In genomic region chr9:112338561-112338960, GRCh38 we compare ENCODE assay signal across 13 cellular contexts. TPM values are rescaled to one million over a fixed set of nuclear protein-coding genes. Genes with fewer than 3 reads are reported as not detected.
DNase-seq lines count a peak whose midpoint lies in the region; ATAC-seq and TF ChIP-seq lines count a peak whose summit lies in the region.
"Had no signal": no experiment of that assay in that cellular context is flagged by ENCODE, and none has a peak within 500 bp of the region (broad histone marks: within the 10 kb centered on the region; RNA-seq: fewer than 3 reads in every experiment).

No MANE protein-coding gene starts in this region.

- DNase-seq in activated naive CD4-positive, alpha-beta T cell treated with anti-CD3 and anti-CD28 coated beads for 36 hours: peak; percentile 15
- no peak for DNase-seq in activated naive CD4-positive, alpha-beta T cell treated with anti-CD3 and anti-CD28 coated beads, Interleukin-2, amount 10 ng/mL, durations not matched to agents 7 days and 5 days
- no peak for DNase-seq in WTC11 (ENCODE audit: low spot score)
- DNase-seq in hepatic stellate cell (ENCODE audit: low spot score): peak; percentile 44
- no peak for DNase-seq in SHP77 (lab: John Stamatoyannopoulos, UW)
- no peak for DNase-seq in stimulated activated effector memory CD8-positive, alpha-beta T cell treated with anti-CD3 and anti-CD28 coated beads, Interleukin-12 subunit alpha, Interleukin-12 subunit beta, amount 100 ng/mL, for 72 hours (ENCODE audit: low spot score in 2 of 2)
- DNase-seq: activated CD8-positive, alpha-beta T cell treated with anti-CD3 and anti-CD28 coated beads, Interleukin-2, amount 10 ng/mL, durations not matched to agents 7 days and 5 days; NCI-H2081; retina had no signal

- POLR2A ChIA-PET in WTC11 (lab: Charles Lee): interaction anchor here (0.6 kb wide), 1 partner anchor 505 kb away, joined by 5 read pairs; no protein-coding TSS in a partner anchor

- no peak overlapping the region for H3K27ac Mint-ChIP-seq in activated naive CD4-positive, alpha-beta T cell treated with anti-CD3 and anti-CD28 coated beads for 36 hours
- H3K27ac Mint-ChIP-seq in activated naive CD4-positive, alpha-beta T cell treated with anti-CD3 and anti-CD28 coated beads, Interleukin-2, amount 10 ng/mL, durations not matched to agents 7 days and 5 days: no peak overlapping the region
- H3K27ac Mint-ChIP-seq in WTC11: no peak overlapping the region
- H3K27ac Mint-ChIP-seq in stimulated activated effector memory CD8-positive, alpha-beta T cell treated with anti-CD3 and anti-CD28 coated beads, Interleukin-12 subunit alpha, Interleukin-12 subunit beta, amount 100 ng/mL, for 72 hours: no peak overlapping the region
- H3K27ac Mint-ChIP-seq: activated CD8-positive, alpha-beta T cell treated with anti-CD3 and anti-CD28 coated beads, Interleukin-2, amount 10 ng/mL, durations not matched to agents 7 days and 5 days; activated naive CD4-positive, alpha-beta T cell treated with anti-CD3 and anti-CD28 coated beads, Interleukin-2, amount 50 U/mL, for 72 hours; IgD-negative memory B cell had no signal

- no peaks in the 10 kb centered on the region for H3K9me3 Mint-ChIP-seq in activated naive CD4-positive, alpha-beta T cell treated with anti-CD3 and anti-CD28 coated beads for 36 hours
- H3K9me3 Mint-ChIP-seq in activated naive CD4-positive, alpha-beta T cell treated with anti-CD3 and anti-CD28 coated beads, Interleukin-2, amount 10 ng/mL, durations not matched to agents 7 days and 5 days: no peaks in the 10 kb centered on the region
- no peaks in the 10 kb centered on the region for H3K9me3 Mint-ChIP-seq in WTC11
- no peaks in the 10 kb centered on the region for H3K9me3 Mint-ChIP-seq in stimulated activated effector memory CD8-positive, alpha-beta T cell treated with anti-CD3 and anti-CD28 coated beads, Interleukin-12 subunit alpha, Interleukin-12 subunit beta, amount 100 ng/mL, for 72 hours
- H3K9me3 Mint-ChIP-seq: activated naive CD4-positive, alpha-beta T cell treated with anti-CD3 and anti-CD28 coated beads, Interleukin-2, amount 50 U/mL, for 72 hours; IgD-negative memory B cell had no signal

- no peak for TF ChIP-seq CTCF in WTC11 (IDR thresholded peaks at IDR 0.05)

- no peak overlapping the region for H3K4me3 Mint-ChIP-seq in activated naive CD4-positive, alpha-beta T cell treated with anti-CD3 and anti-CD28 coated beads for 36 hours
- no peak overlapping the region for H3K4me3 Mint-ChIP-seq in activated naive CD4-positive, alpha-beta T cell treated with anti-CD3 and anti-CD28 coated beads, Interleukin-2, amount 10 ng/mL, durations not matched to agents 7 days and 5 days
- H3K4me3 Mint-ChIP-seq in WTC11: no peak overlapping the region
- no peak overlapping the region for H3K4me3 Mint-ChIP-seq in stimulated activated effector memory CD8-positive, alpha-beta T cell treated with anti-CD3 and anti-CD28 coated beads, Interleukin-12 subunit alpha, Interleukin-12 subunit beta, amount 100 ng/mL, for 72 hours
- H3K4me3 Mint-ChIP-seq: activated CD8-positive, alpha-beta T cell treated with anti-CD3 and anti-CD28 coated beads, Interleukin-2, amount 10 ng/mL, durations not matched to agents 7 days and 5 days; IgD-negative memory B cell had no signal

- ATAC-seq in WTC11 (no peak), GM18867 (IDR thresholded peaks at IDR 0.05; ENCODE audit: unreplicated experiment) (no peak), GM21717 (IDR thresholded peaks at IDR 0.05; ENCODE audit: unreplicated experiment) (no peak)
- ATAC-seq in stimulated activated effector memory CD8-positive, alpha-beta T cell treated with anti-CD3 and anti-CD28 coated beads, Interleukin-12 subunit alpha, Interleukin-12 subunit beta, amount 100 ng/mL, for 72 hours: no peak
- ATAC-seq: activated CD8-positive, alpha-beta T cell treated with anti-CD3 and anti-CD28 coated beads, Interleukin-2, amount 10 ng/mL, durations not matched to agents 7 days and 5 days had no signal

- no peaks in the 10 kb centered on the region for H3K27me3 Mint-ChIP-seq in activated naive CD4-positive, alpha-beta T cell treated with anti-CD3 and anti-CD28 coated beads for 36 hours (ENCODE audit: low read depth)
- peaks cover 10% of the 10 kb centered on the region for H3K27me3 Mint-ChIP-seq in activated naive CD4-positive, alpha-beta T cell treated with anti-CD3 and anti-CD28 coated beads, Interleukin-2, amount 10 ng/mL, durations not matched to agents 7 days and 5 days
- H3K27me3 Mint-ChIP-seq in WTC11 (ENCODE audit: low read depth): no peaks in the 10 kb centered on the region
- H3K27me3 Mint-ChIP-seq: IgD-negative memory B cell had no signal

- CTCF ChIA-PET in activated naive CD4-positive, alpha-beta T cell treated with anti-CD3 and anti-CD28 coated beads for 36 hours (lab: Charles Lee): no interaction called here
- CTCF ChIA-PET in activated naive CD4-positive, alpha-beta T cell treated with anti-CD3 and anti-CD28 coated beads, Interleukin-2, amount 10 ng/mL, durations not matched to agents 7 days and 5 days (lab: Charles Lee): no interaction called here
- CTCF ChIA-PET in WTC11 (lab: Charles Lee): interaction anchor here (0.9 kb wide), 1 partner anchor 225 kb away, joined by 3 read pairs; no protein-coding TSS in a partner anchor

- peaks cover 4% of the 10 kb centered on the region for H3K4me1 Mint-ChIP-seq in activated naive CD4-positive, alpha-beta T cell treated with anti-CD3 and anti-CD28 coated beads for 36 hours (ENCODE audit: low read depth)
- H3K4me1 Mint-ChIP-seq in activated naive CD4-positive, alpha-beta T cell treated with anti-CD3 and anti-CD28 coated beads, Interleukin-2, amount 10 ng/mL, durations not matched to agents 7 days and 5 days: peaks cover 9% of the 10 kb centered on the region
- H3K4me1 Mint-ChIP-seq in WTC11: peaks cover 18% of the 10 kb centered on the region
- H3K4me1 Mint-ChIP-seq in stimulated activated effector memory CD8-positive, alpha-beta T cell treated with anti-CD3 and anti-CD28 coated beads, Interleukin-12 subunit alpha, Interleukin-12 subunit beta, amount 100 ng/mL, for 72 hours: no peaks in the 10 kb centered on the region

- intact Hi-C loops in activated naive CD4-positive, alpha-beta T cell treated with anti-CD3 and anti-CD28 coated beads for 36 hours (cut with micrococcal nuclease): no loop called here

- H3K36me3 Mint-ChIP-seq in activated naive CD4-positive, alpha-beta T cell treated with anti-CD3 and anti-CD28 coated beads for 36 hours (ENCODE audit: low read depth): no peaks in the 10 kb centered on the region
- no peaks in the 10 kb centered on the region for H3K36me3 Mint-ChIP-seq in activated naive CD4-positive, alpha-beta T cell treated with anti-CD3 and anti-CD28 coated beads, Interleukin-2, amount 10 ng/mL, durations not matched to agents 7 days and 5 days
- no peaks in the 10 kb centered on the region for H3K36me3 Mint-ChIP-seq in WTC11
- H3K36me3 Mint-ChIP-seq in stimulated activated effector memory CD8-positive, alpha-beta T cell treated with anti-CD3 and anti-CD28 coated beads, Interleukin-12 subunit alpha, Interleukin-12 subunit beta, amount 100 ng/mL, for 72 hours: peaks cover 6% of the 10 kb centered on the region
- H3K36me3 Mint-ChIP-seq: activated naive CD4-positive, alpha-beta T cell treated with anti-CD3 and anti-CD28 coated beads, Interleukin-2, amount 50 U/mL, for 72 hours; IgD-negative memory B cell had no signal

TF ChIP-seq in WTC11, 78 proteins besides CTCF, POLR2A, EP300 and RAD21:
- no peak for TF ChIP-seq NFE2L1 (CRISPR knock-in tag; IDR thresholded peaks at IDR 0.05)
- TF ChIP-seq GABPB1 (CRISPR knock-in tag; IDR thresholded peaks at IDR 0.05): 0 out of 2 replicates have a peak, but pooled peaks have one; percentile 27

RNA-seq across cellular contexts. Expression of gene PTBP3, which starts 5.1 kb away (rescaled TPM):
- total RNA-seq in activated naive CD4-positive, alpha-beta T cell treated with anti-CD3 and anti-CD28 coated beads for 36 hours: 10 to 100 TPM; 87.8 to 92.6 TPM
- total RNA-seq in WTC11 (2021): 97.5 to 108 TPM (median 100 TPM) in 3 replicates

RNA-seq across cellular contexts. Expression of gene HSDL2, which starts 41.3 kb away (rescaled TPM):
- total RNA-seq in activated naive CD4-positive, alpha-beta T cell treated with anti-CD3 and anti-CD28 coated beads for 36 hours: 10 to 100 TPM; 25.9 to 28.5 TPM
- 13.8 to 15.3 TPM (median 14.3 TPM) in 3 replicates for total RNA-seq in WTC11 (2021)

Comparison
In these comparisons a context has a peak if more than half of its experiments do, and no peak if none do; other contexts are left out.
1. DNase-seq: peak in activated naive CD4-positive, alpha-beta T cell treated with anti-CD3 and anti-CD28 coated beads for 36 hours (single experiment) and hepatic stellate cell (single experiment); none in activated naive CD4-positive, alpha-beta T cell treated with anti-CD3 and anti-CD28 coated beads, Interleukin-2, amount 10 ng/mL, durations not matched to agents 7 days and 5 days (single experiment), WTC11 (single experiment), SHP77 (0 of 2) and stimulated activated effector memory CD8-positive, alpha-beta T cell treated with anti-CD3 and anti-CD28 coated beads, Interleukin-12 subunit alpha, Interleukin-12 subunit beta, amount 100 ng/mL, for 72 hours (0 of 2).